Comparison of ENCODE assay signal across 1 cellular context in the genomic region with DNA sequence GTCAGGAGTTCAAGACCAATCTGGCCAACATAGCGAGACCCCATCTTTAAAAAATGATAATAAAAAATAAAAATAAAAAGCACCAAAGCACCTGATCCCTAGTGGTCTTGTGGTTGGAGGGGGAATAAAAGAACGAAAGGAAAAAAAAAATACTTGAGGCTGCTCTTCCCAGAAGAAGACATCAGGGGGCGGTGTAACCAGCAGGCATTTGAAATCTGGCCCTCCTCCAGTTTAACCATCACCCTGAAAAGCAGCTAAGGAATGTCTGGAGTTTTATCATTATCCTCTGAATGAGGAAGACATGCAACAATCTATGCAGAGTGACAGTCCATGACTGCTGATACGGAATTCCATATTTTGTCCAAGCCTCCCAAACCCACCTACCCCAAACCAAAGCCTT.
TF ChIP-seq lines count a peak whose summit lies in the region.

No MANE protein-coding gene starts in this region.

TF ChIP-seq in GM12878, 131 proteins besides CTCF, POLR2A, EP300 and RAD21:
- no peak for TF ChIP-seq RUNX3 (IDR thresholded peaks at IDR 0.05; ENCODE audit: low read length)
- TF ChIP-seq SMC3 (IDR thresholded peaks at IDR 0.05; ENCODE audit: borderline replicate concordance, low read length): peak; percentile 37; the same call in 1 of the 2 replicates
- no peak for TF ChIP-seq ZBTB11 (CRISPR knock-in tag; IDR thresholded peaks at IDR 0.05)
